ENCODE assay signal across 10 cellular contexts in the genomic region with DNA sequence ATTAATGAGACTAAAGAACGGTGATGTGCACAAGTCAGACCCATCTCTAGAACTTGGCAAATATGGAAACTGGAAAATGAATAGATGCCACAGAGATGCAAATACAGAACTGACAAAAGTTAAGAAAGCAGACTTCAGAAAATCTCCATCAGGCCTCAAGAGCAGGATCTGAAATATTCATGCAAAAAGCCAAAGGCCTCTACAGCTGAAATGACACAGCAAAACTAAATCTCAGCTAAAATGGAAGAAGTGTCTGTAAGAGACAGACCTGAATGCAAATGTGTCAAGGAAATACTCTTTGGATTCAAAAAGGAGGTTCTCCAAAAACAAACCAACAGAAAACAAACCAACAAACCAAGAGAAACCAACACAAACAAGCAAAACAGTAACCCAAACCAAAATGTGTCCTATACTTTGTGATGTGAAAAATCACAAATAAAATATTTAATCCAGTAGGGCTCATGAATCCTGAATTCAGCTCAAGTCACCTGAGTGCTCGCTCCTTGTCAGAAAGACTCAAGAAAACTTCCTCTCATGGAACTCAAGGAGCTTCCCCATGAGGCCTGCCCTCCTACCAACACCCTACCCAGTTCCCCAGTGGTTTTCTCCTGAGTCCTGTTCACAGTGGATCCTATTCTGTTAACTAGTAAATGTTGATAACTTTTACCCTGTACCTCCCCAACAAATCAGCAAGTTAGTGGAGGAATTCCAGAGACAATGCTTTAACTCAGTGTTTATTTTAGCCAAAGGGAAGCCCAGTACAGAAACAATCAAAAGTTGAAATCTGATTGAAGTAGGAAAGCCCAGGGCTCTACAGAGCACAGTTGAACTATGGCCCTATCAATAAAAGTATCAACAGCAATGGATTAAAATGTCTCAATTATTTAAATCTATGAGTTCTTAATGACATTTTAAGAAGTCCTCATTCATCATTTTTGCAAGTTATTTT. TPM values are rescaled to one million over a fixed set of nuclear protein-coding genes. Genes with fewer than 3 reads are reported as not detected.
DNase-seq lines count a peak whose midpoint lies in the region; ATAC-seq and TF ChIP-seq lines count a peak whose summit lies in the region.
"Had no signal": no experiment of that assay in that cellular context is flagged by ENCODE, and none has a peak within 500 bp of the region (broad histone marks: within the 10 kb centered on the region; RNA-seq: fewer than 3 reads in every experiment).

No MANE protein-coding gene starts in this region.

- intact Hi-C loops in dorsolateral prefrontal cortex (cut with DNase I) = loop anchor here (5.0 to 10.0 kb wide), 3 partner anchors 61 to 158 kb away; no protein-coding TSS in a partner anchor

- peaks cover 58% of the 10 kb centered on the region for H3K36me3 Mint-ChIP-seq in stimulated activated effector memory CD8-positive, alpha-beta T cell treated with anti-CD3 and anti-CD28 coated beads, Interleukin-12 subunit alpha, Interleukin-12 subunit beta, amount 100 ng/mL, for 72 hours
- peaks cover 22% of the 10 kb centered on the region for H3K36me3 Mint-ChIP-seq in effector memory CD8-positive, alpha-beta T cell (ENCODE audit: insufficient read depth)

- H3K4me1 ChIP-seq in HUES6 (ENCODE audit: control insufficient read depth, insufficient read depth, low read length) = peaks cover 47% of the 10 kb centered on the region

- H3K4me3 ChIP-seq in HUES6 (ENCODE audit: low read depth, low read length) = no peak overlapping the region
- H3K4me3 ChIP-seq in dorsolateral prefrontal cortex = no peak overlapping the region

- H3K4me1 Mint-ChIP-seq in stimulated activated effector memory CD8-positive, alpha-beta T cell treated with anti-CD3 and anti-CD28 coated beads, Interleukin-12 subunit alpha, Interleukin-12 subunit beta, amount 100 ng/mL, for 72 hours = peaks cover 17% of the 10 kb centered on the region
- H3K4me1 Mint-ChIP-seq in effector memory CD8-positive, alpha-beta T cell (ENCODE audit: low read depth in 2 of 2) = peaks cover 11 to 31% of the 10 kb centered on the region in 2 donors

- peak overlapping the region; percentile 52 for H3K27ac Mint-ChIP-seq in stimulated activated effector memory CD8-positive, alpha-beta T cell treated with anti-CD3 and anti-CD28 coated beads, Interleukin-12 subunit alpha, Interleukin-12 subunit beta, amount 100 ng/mL, for 72 hours
- peak overlapping the region in 1 of 2 donors; percentile 65 for H3K27ac Mint-ChIP-seq in effector memory CD8-positive, alpha-beta T cell

- H3K9ac ChIP-seq in HUES6 (ENCODE audit: low read length) = no peak overlapping the region

- TF ChIP-seq CTCF in GM13976 (IDR thresholded peaks at IDR 0.05; ENCODE audit: borderline replicate concordance, control extremely low read depth, extremely low read depth, insufficient read depth, missing control alignments) (no peak), dorsolateral prefrontal cortex (IDR thresholded peaks at IDR 0.05 in 54 of 56, conservative IDR thresholded peaks at IDR 0.05 in 2 of 56; ENCODE audit: low read depth in 1 of 56, partially characterized antibody in 56 of 56) (no peak)

- peaks cover 12% of the 10 kb centered on the region for H3K36me3 ChIP-seq in HUES6 (ENCODE audit: control insufficient read depth, insufficient read depth, low read length)

- H3K9me3 ChIP-seq in HUES6 (ENCODE audit: control insufficient read depth, insufficient read depth, low read depth, low read length) = no peaks in the 10 kb centered on the region

- no peaks in the 10 kb centered on the region for H3K9me3 Mint-ChIP-seq in stimulated activated effector memory CD8-positive, alpha-beta T cell treated with anti-CD3 and anti-CD28 coated beads, Interleukin-12 subunit alpha, Interleukin-12 subunit beta, amount 100 ng/mL, for 72 hours
- no peaks in the 10 kb centered on the region for H3K9me3 Mint-ChIP-seq in effector memory CD8-positive, alpha-beta T cell

- H3K4me3 Mint-ChIP-seq in stimulated activated effector memory CD8-positive, alpha-beta T cell treated with anti-CD3 and anti-CD28 coated beads, Interleukin-12 subunit alpha, Interleukin-12 subunit beta, amount 100 ng/mL, for 72 hours = no peak overlapping the region
- H3K4me3 Mint-ChIP-seq in effector memory CD8-positive, alpha-beta T cell = peak overlapping the region in 1 of 2 donors; percentile 27

- H3K27me3 ChIP-seq in HUES6 (ENCODE audit: control insufficient read depth, insufficient read depth, low read length) = no peaks in the 10 kb centered on the region
- H3K27me3 ChIP-seq in dorsolateral prefrontal cortex = no peaks in the 10 kb centered on the region

- H3K27me3 Mint-ChIP-seq in effector memory CD8-positive, alpha-beta T cell = no peaks in the 10 kb centered on the region

- H3K27ac ChIP-seq in HUES6 (ENCODE audit: low read depth, low read length) (peak overlapping the region; percentile 39), dorsolateral prefrontal cortex (peak overlapping the region in 46 of 59 donors; percentile 1 to 95 (median 36))

- DNase-seq in GM13976 (ENCODE audit: low spot score) = peak; percentile 27
- DNase-seq in dorsolateral prefrontal cortex = no peak
- no peak for DNase-seq in stimulated activated effector memory CD8-positive, alpha-beta T cell treated with anti-CD3 and anti-CD28 coated beads, Interleukin-12 subunit alpha, Interleukin-12 subunit beta, amount 100 ng/mL, for 72 hours (ENCODE audit: low spot score in 2 of 2)
- no peak for DNase-seq in effector memory CD8-positive, alpha-beta T cell
- DNase-seq in hepatic stellate cell (ENCODE audit: low spot score) = no peak
- no peak for DNase-seq in NCI-H2171 treated with DMSO at 0.1 percent for 48 hours (lab: John Stamatoyannopoulos, UW)
- DNase-seq: KG1, NCI-H510A had no signal

- in situ Hi-C loops in GM13976 (cut with MboI; ENCODE audit: low sequenced_read_pairs, unreplicated experiment) = loop anchor here (10.0 to 25.0 kb wide), 2 partner anchors 171 to 518 kb away; no protein-coding TSS in a partner anchor

- ATAC-seq in stimulated activated effector memory CD8-positive, alpha-beta T cell treated with anti-CD3 and anti-CD28 coated beads, Interleukin-12 subunit alpha, Interleukin-12 subunit beta, amount 100 ng/mL, for 72 hours = no peak
- no peak for ATAC-seq in GM18909 (IDR thresholded peaks at IDR 0.05; ENCODE audit: poor library complexity, unreplicated experiment)
- no peak for ATAC-seq in effector memory CD8-positive, alpha-beta T cell (replicated peaks)

RNA-seq across cellular contexts. Expression of a gene that starts 14.6 kb away (rescaled TPM):
- total RNA-seq in dorsolateral prefrontal cortex = 10 to 100 TPM; 28.4 to 79.4 (median 47.7) TPM

RNA-seq across cellular contexts. Expression of a gene that starts 14.7 kb away (rescaled TPM):
- total RNA-seq in dorsolateral prefrontal cortex = 10 to 100 TPM in 118 of 120 experiments, 1 to 10 TPM in 2; 8.9 to 22.9 (median 15.3) TPM
